In genomic region chr5:50969207-50970145, GRCh38 we compare ENCODE assay signal across 8 cellular contexts.
DNase-seq lines count a peak whose midpoint lies in the region; ATAC-seq and TF ChIP-seq lines count a peak whose summit lies in the region.

No MANE protein-coding gene starts in this region.

- H3K4me3 ChIP-seq in HUES48 (ENCODE audit: low read depth, low read length) (peak overlapping the region; percentile 66), iPS-20b (ENCODE audit: low read length) (peak overlapping the region; percentile 67), spleen (peak overlapping the region in 7 of 8 donors; percentile 11 to 70 (median 21))

- intact Hi-C loops in spleen (cut with DNase I; ENCODE audit: low total_unique reads), result no loop called here

- peaks cover 70 to 83% of the 10 kb centered on the region in 2 donors for H3K27me3 Mint-ChIP-seq in T-cell

- H3K9me3 ChIP-seq in HUES48 (ENCODE audit: control insufficient read depth, insufficient read depth, low read length) (no peaks in the 10 kb centered on the region), iPS-20b (ENCODE audit: insufficient read depth, low read depth, low read length) (no peaks in the 10 kb centered on the region), spleen (no peaks in the 10 kb centered on the region)

- no peak for TF ChIP-seq POLR2A in spleen (IDR thresholded peaks at IDR 0.05)

- H3K36me3 ChIP-seq in HUES48 (ENCODE audit: control insufficient read depth, insufficient read depth, low read length), result no peaks in the 10 kb centered on the region
- H3K36me3 ChIP-seq in iPS-20b (ENCODE audit: insufficient read depth, low read depth, low read length), result no peaks in the 10 kb centered on the region
- H3K36me3 ChIP-seq in spleen, result no peaks in the 10 kb centered on the region

- 4 to 9% (median 6%) methylated on average over 61 to 64 of the region's 64 CpGs for WGBS in spleen, 5 donors

- H3K27ac Mint-ChIP-seq in T-cell, result no peak overlapping the region

- DNase-seq in T-cell, result no peak
- DNase-seq in spleen, result peak; percentile 67
- no peak for DNase-seq in glomerular visceral epithelial cell (ENCODE audit: extremely low spot score)
- DNase-seq in GOT3 (lab: John Stamatoyannopoulos, UW), result no peak
- DNase-seq in MV-4-11 (lab: John Stamatoyannopoulos, UW), result no peak

- H3K9ac ChIP-seq in HUES48 (ENCODE audit: low read depth, low read length) (no peak overlapping the region), iPS-20b (ENCODE audit: low read depth, low read length) (no peak overlapping the region)

- CTCF ChIA-PET in T-cell (lab: Charles Lee), result no interaction called here

- no peak for ATAC-seq in T-cell (replicated peaks in 1 of 4)
- ATAC-seq in HG03378 (IDR thresholded peaks at IDR 0.05; ENCODE audit: unreplicated experiment), result no peak

- H3K27me3 ChIP-seq in HUES48 (ENCODE audit: control insufficient read depth, insufficient read depth, low read length), result peaks cover 73% of the 10 kb centered on the region
- peaks cover 78% of the 10 kb centered on the region for H3K27me3 ChIP-seq in iPS-20b (ENCODE audit: insufficient read depth, low read length)
- peaks cover 10 to 95% (median 69%) of the 10 kb centered on the region in 7 donors for H3K27me3 ChIP-seq in spleen (replicated peaks in 1 of 7)

- no peaks in the 10 kb centered on the region for H3K9me3 Mint-ChIP-seq in T-cell

- POLR2A ChIA-PET in T-cell (lab: Charles Lee), result interaction anchor here in 1 of 2 donors (0.5 kb wide), 1 partner anchor 1646 kb away, joined by 3 read pairs; no protein-coding TSS in a partner anchor

- H3K4me1 ChIP-seq in HUES48 (ENCODE audit: control insufficient read depth, insufficient read depth, low read length) (peaks cover 40% of the 10 kb centered on the region), iPS-20b (ENCODE audit: insufficient read depth, low read length) (peaks cover 21% of the 10 kb centered on the region; the same call in 1 of the 2 replicates), spleen (peaks cover 20 to 50% (median 43%) of the 10 kb centered on the region in 6 donors)

- H3K27ac ChIP-seq in HUES48 (ENCODE audit: low read depth, low read length), result no peak overlapping the region
- no peak overlapping the region for H3K27ac ChIP-seq in iPS-20b (ENCODE audit: low read length)
- no peak overlapping the region for H3K27ac ChIP-seq in spleen

- no peak for TF ChIP-seq CTCF in spleen (IDR thresholded peaks at IDR 0.05 in 8 of 11, conservative IDR thresholded peaks at IDR 0.05 in 3 of 11)

- H3K36me3 Mint-ChIP-seq in T-cell, result no peaks in the 10 kb centered on the region

- peaks cover 47 to 49% (median 48%) of the 10 kb centered on the region in 3 donors for H3K4me1 Mint-ChIP-seq in T-cell

- peak overlapping the region; percentile 22 to 65 (median 32) for H3K4me3 Mint-ChIP-seq in T-cell
